ENCODE assay signal across 8 cellular contexts in the genomic region with DNA sequence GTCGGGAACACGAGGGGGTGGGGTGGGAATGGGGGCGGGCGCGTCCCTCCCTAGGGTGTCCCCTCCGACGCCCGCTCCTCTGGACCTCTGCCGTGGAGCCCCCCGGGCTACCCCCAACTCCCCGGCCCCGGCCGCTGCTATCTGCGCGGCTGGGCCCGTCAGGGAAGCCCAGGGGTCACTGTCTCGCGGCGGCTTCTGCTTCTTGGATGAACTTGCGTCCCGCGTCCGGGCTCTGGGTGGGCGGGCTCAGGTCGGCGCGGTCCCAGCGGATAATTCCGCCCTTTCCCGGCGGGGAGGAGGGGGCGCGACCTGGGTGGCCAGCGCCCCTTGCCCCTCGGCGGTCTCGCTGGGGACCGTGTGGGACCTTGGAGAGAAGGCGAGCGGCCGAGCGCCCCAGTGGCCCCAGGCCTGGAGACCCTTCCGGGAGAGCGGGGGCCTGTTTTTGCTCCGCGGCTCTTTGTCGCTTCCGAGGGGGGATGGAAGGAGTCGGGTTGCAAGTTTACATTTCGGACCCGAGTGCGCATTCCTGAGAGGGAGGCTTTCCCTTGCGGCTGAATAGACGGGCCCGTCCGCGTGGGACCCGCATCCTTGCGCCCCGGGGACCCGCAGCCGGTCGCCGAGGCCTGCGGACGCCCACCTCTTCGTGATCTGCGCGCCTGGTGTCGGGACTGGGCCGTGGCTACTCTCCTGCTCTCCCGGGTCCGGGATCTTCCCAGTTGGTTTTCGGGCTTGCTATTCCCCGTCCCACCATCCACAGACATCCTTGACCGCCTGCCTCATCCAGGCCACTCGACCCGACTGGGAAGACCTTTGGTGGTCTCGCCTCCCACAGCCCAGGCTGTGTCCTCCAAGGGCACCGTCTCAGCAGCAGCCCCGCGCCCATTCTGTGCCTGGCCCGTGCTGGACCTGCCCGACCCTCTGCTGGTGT. TPM values are rescaled to one million over a fixed set of nuclear protein-coding genes. Genes with fewer than 3 reads are reported as not detected.
A peak's percentile ranks its signal among the peaks of the same experiment; 100 is the strongest.
DNase-seq lines count a peak whose midpoint lies in the region; ATAC-seq and TF ChIP-seq lines count a peak whose summit lies in the region.

No MANE protein-coding gene starts in this region.

- no peak overlapping the region for H3K27ac Mint-ChIP-seq in natural killer cell treated with Interleukin-12 subunit alpha and Interleukin-12 subunit beta and Interleukin-15 and Interleukin-18, amount 100 ng/mL, for 72 hours

- peaks cover 41% of the 10 kb centered on the region for H3K79me2 ChIP-seq in fibroblast of lung (ENCODE audit: control insufficient read depth, insufficient read depth, low read length)

- H3K27ac ChIP-seq in fibroblast of lung (ENCODE audit: insufficient read depth, low read length), result peak overlapping the region; percentile 69

- no peaks in the 10 kb centered on the region for H4K20me1 ChIP-seq in fibroblast of lung (ENCODE audit: control insufficient read depth, extremely low read depth, insufficient read depth, low read length)

- no peaks in the 10 kb centered on the region for H3K9me3 Mint-ChIP-seq in natural killer cell treated with Interleukin-12 subunit alpha and Interleukin-12 subunit beta and Interleukin-15 and Interleukin-18, amount 100 ng/mL, for 72 hours

- H3K9me3 ChIP-seq in fibroblast of lung (ENCODE audit: control insufficient read depth, insufficient read depth, low read depth, low read length), result no peaks in the 10 kb centered on the region

- peak overlapping the region; percentile 84 for H3K9ac ChIP-seq in fibroblast of lung (ENCODE audit: insufficient read depth, low read length)

- peaks cover 8% of the 10 kb centered on the region for H3K4me1 ChIP-seq in fibroblast of lung (ENCODE audit: control insufficient read depth, extremely low read depth, insufficient read depth, low read length)

- H2AFZ ChIP-seq in fibroblast of lung (ENCODE audit: low read length), result peak overlapping the region; percentile 15

- peak in 1 of 2 donors; percentile 3 for ATAC-seq in natural killer cell treated with Interleukin-12 subunit alpha and Interleukin-12 subunit beta and Interleukin-15 and Interleukin-18, amount 100 ng/mL, for 72 hours
- no peak for ATAC-seq in activated CD4-positive, CD25-positive, alpha-beta regulatory T cell treated with anti-CD3 and anti-CD28 coated beads, Interleukin-2, amount 50 U/mL, for 24 hours
- ATAC-seq in GM18520 (IDR thresholded peaks at IDR 0.05; ENCODE audit: unreplicated experiment) (no peak), GM19452 (IDR thresholded peaks at IDR 0.05; ENCODE audit: unreplicated experiment) (no peak)

- peaks cover 2% of the 10 kb centered on the region for H3K36me3 ChIP-seq in fibroblast of lung (ENCODE audit: control insufficient read depth, insufficient read depth, low read length)

- no peak for TF ChIP-seq CTCF in fibroblast of lung (conservative IDR thresholded peaks at IDR 0.05 in 1 of 2, IDR thresholded peaks at IDR 0.05 in 1 of 2; ENCODE audit: low read depth in 1 of 2, low read length in 2 of 2)

- H3K4me2 ChIP-seq in fibroblast of lung (ENCODE audit: extremely low read depth, insufficient read depth, low read length), result peak overlapping the region; percentile 58

- peak overlapping the region; percentile 52 for H3K4me3 Mint-ChIP-seq in natural killer cell treated with Interleukin-12 subunit alpha and Interleukin-12 subunit beta and Interleukin-15 and Interleukin-18, amount 100 ng/mL, for 72 hours

- H3K4me3 ChIP-seq in fibroblast of lung (replicated peaks in 1 of 4; ENCODE audit: control extremely low read depth in 1 of 4, insufficient read depth in 1 of 4, low read depth in 3 of 4, low read length in 4 of 4), result peak overlapping the region; percentile 56 to 84 (median 70)

- H3K27me3 ChIP-seq in fibroblast of lung (ENCODE audit: control insufficient read depth, insufficient read depth, low read length), result no peaks in the 10 kb centered on the region

- peaks cover 0 to 6% of the 10 kb centered on the region in 2 donors for H3K4me1 Mint-ChIP-seq in natural killer cell treated with Interleukin-12 subunit alpha and Interleukin-12 subunit beta and Interleukin-15 and Interleukin-18, amount 100 ng/mL, for 72 hours (ENCODE audit: low read depth in 2 of 2)

- no peaks in the 10 kb centered on the region for H3K36me3 Mint-ChIP-seq in natural killer cell treated with Interleukin-12 subunit alpha and Interleukin-12 subunit beta and Interleukin-15 and Interleukin-18, amount 100 ng/mL, for 72 hours

- H3K27me3 Mint-ChIP-seq in natural killer cell treated with Interleukin-12 subunit alpha and Interleukin-12 subunit beta and Interleukin-15 and Interleukin-18, amount 100 ng/mL, for 72 hours, result peaks cover 25 to 32% of the 10 kb centered on the region in 2 donors

- DNase-seq in AG08395 (ENCODE audit: low spot score), result peak; percentile 43
- peak; percentile 50 for DNase-seq in RKO (ENCODE audit: low spot score)
- DNase-seq in fibroblast of lung (ENCODE audit: low read depth in 2 of 2), result peak; percentile 49 to 55
- DNase-seq in natural killer cell treated with Interleukin-12 subunit alpha and Interleukin-12 subunit beta and Interleukin-15 and Interleukin-18, amount 100 ng/mL, for 72 hours (ENCODE audit: low spot score), result peak; percentile 50
- no peak for DNase-seq in stimulated activated CD4-positive, alpha-beta T cell treated with anti-CD3 and anti-CD28 coated beads, Interleukin-1b, Interleukin-23, amount 100 ng/mL, for 48 hours

RNA-seq across cellular contexts. Expression of a gene that starts 0.8 kb away (rescaled TPM):
- total RNA-seq in fibroblast of lung, result 74.7 and 91.0 TPM in 2 replicates
- 20.5 and 27.2 TPM in 2 replicates for polyA plus RNA-seq in fibroblast of lung
- polyA plus RNA-seq in fibroblast of lung (2012), result 38.7 and 41.6 TPM in 2 replicates
- polyA minus RNA-seq in fibroblast of lung (ENCODE audit: low replicate concordance), result 33.3 and 69.0 TPM in 2 replicates
- total RNA-seq in natural killer cell treated with Interleukin-12 subunit alpha and Interleukin-12 subunit beta and Interleukin-15 and Interleukin-18, amount 100 ng/mL, for 72 hours, result 1 to 10 TPM in 1 of 2 donors, under 1 TPM in 1; 0.28 to 1.3 TPM

Comparison
In these comparisons a context has a peak if more than half of its experiments do, and no peak if none do; other contexts are left out.
1. RNA of a gene that starts 0.8 kb away (total RNA-seq): 74.7 to 91.0 TPM in fibroblast of lung; 0.28 to 1.3 TPM in natural killer cell treated with Interleukin-12 subunit alpha and Interleukin-12 subunit beta and Interleukin-15 and Interleukin-18, amount 100 ng/mL, for 72 hours; every median in the first group is over 10 times any median in the second.